Comparison of ENCODE assay signal across 9 cellular contexts in the genomic region with DNA sequence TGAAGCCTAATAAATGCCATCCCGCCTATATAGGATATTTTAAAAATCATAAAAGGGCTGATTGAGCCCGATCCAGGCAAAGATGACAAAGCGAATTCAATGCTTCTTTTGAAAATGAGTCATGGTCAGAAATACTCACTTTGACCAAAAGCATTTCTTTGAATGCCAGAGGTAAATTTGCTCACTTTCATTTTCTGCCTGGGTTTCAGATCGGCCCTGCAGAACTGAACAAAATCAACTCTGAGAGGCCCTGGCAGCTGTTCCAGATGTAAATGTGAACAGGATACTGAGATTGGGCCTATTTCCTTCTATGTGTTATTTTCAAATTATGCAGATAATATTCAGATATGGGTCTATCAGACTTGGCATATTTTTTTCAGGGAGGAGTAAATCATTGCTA.
DNase-seq lines count a peak whose midpoint lies in the region; ATAC-seq and TF ChIP-seq lines count a peak whose summit lies in the region.
"Had no signal": no experiment of that assay in that cellular context is flagged by ENCODE, and none has a peak within 500 bp of the region (broad histone marks: within the 10 kb centered on the region; RNA-seq: fewer than 3 reads in every experiment).

No MANE protein-coding gene starts in this region.

- peak; percentile 96 for ATAC-seq in GM19467 (IDR thresholded peaks at IDR 0.05; ENCODE audit: unreplicated experiment)
- peak; percentile 99 for ATAC-seq in HG03442 (IDR thresholded peaks at IDR 0.05; ENCODE audit: unreplicated experiment)
- ATAC-seq in stimulated activated memory B cell treated with anti-CD40 and anti-IgM and Interleukin-4, amounts not matched to agents 10 μg/mL and 1 μg/mL and 100 μg/mL, for 72 hours: no peak
- ATAC-seq in T-helper 17 cell: no peak

- peaks cover 3% of the 10 kb centered on the region for H3K9me3 Mint-ChIP-seq in chondrocyte (ENCODE audit: low read depth)
- no peaks in the 10 kb centered on the region for H3K9me3 Mint-ChIP-seq in stimulated activated memory B cell treated with anti-CD40 and anti-IgM and Interleukin-4, amounts not matched to agents 10 μg/mL and 1 μg/mL and 100 μg/mL, for 72 hours
- H3K9me3 Mint-ChIP-seq: dendritic cell treated with granulocyte-macrophage colony-stimulating factor and Interleukin-4, amounts not matched to agents 40 ng/mL and 50 ng/mL, for 4 days had no signal

- H3K9me3 ChIP-seq in HAP-1: no peaks in the 10 kb centered on the region
- H3K9me3 ChIP-seq in T-helper 17 cell (ENCODE audit: control insufficient read depth, low read length, poor library complexity, severe bottlenecking): no peaks in the 10 kb centered on the region

- peaks cover 43% of the 10 kb centered on the region for H3K4me1 Mint-ChIP-seq in chondrocyte (ENCODE audit: low read depth)
- no peaks in the 10 kb centered on the region for H3K4me1 Mint-ChIP-seq in stimulated activated memory B cell treated with anti-CD40 and anti-IgM and Interleukin-4, amounts not matched to agents 10 μg/mL and 1 μg/mL and 100 μg/mL, for 72 hours
- H3K4me1 Mint-ChIP-seq in T-helper 17 cell: no peaks in the 10 kb centered on the region

- H3K4me1 ChIP-seq in HAP-1: peaks cover 6% of the 10 kb centered on the region

- H3K36me3 Mint-ChIP-seq in chondrocyte (ENCODE audit: low read depth): no peaks in the 10 kb centered on the region
- H3K36me3 Mint-ChIP-seq in stimulated activated memory B cell treated with anti-CD40 and anti-IgM and Interleukin-4, amounts not matched to agents 10 μg/mL and 1 μg/mL and 100 μg/mL, for 72 hours: no peaks in the 10 kb centered on the region
- peaks cover 3% of the 10 kb centered on the region for H3K36me3 Mint-ChIP-seq in T-helper 17 cell (ENCODE audit: low read depth)

- DNase-seq in COLO829 (ENCODE audit: low spot score) (peak; percentile 62), chondrocyte (ENCODE audit: low spot score) (no peak), NCI-H2196 treated with DMSO at 0.1 percent for 48 hours (lab: John Stamatoyannopoulos, UW; ENCODE audit: unreplicated experiment) (no peak), HAP-1 (ENCODE audit: low spot score in 2 of 2) (no peak), T-helper 17 cell (no peak)

- no peak overlapping the region for H3K4me3 ChIP-seq in HAP-1

- TF ChIP-seq CTCF in chondrocyte (IDR thresholded peaks at IDR 0.05): no peak

- no peaks in the 10 kb centered on the region for H3K27me3 ChIP-seq in HAP-1 (ENCODE audit: low read depth)

- in situ Hi-C loops in HAP-1 (cut with MboI; ENCODE audit: low sequenced_read_pairs): no loop called here

- H3K4me3 Mint-ChIP-seq in chondrocyte (ENCODE audit: unreplicated experiment) (peak overlapping the region; percentile 40), T-helper 17 cell (no peak overlapping the region)
- H3K4me3 Mint-ChIP-seq in stimulated activated memory B cell treated with anti-CD40 and anti-IgM and Interleukin-4, amounts not matched to agents 10 μg/mL and 1 μg/mL and 100 μg/mL, for 72 hours: no peak overlapping the region
- H3K4me3 Mint-ChIP-seq: dendritic cell treated with granulocyte-macrophage colony-stimulating factor and Interleukin-4, amounts not matched to agents 40 ng/mL and 50 ng/mL, for 4 days had no signal

- H3K36me3 ChIP-seq in HAP-1 (replicated peaks): no peaks in the 10 kb centered on the region

- H3K27me3 Mint-ChIP-seq in chondrocyte (ENCODE audit: low read depth) (no peaks in the 10 kb centered on the region), T-helper 17 cell (peaks cover 17% of the 10 kb centered on the region)
- peaks cover 10% of the 10 kb centered on the region for H3K27me3 Mint-ChIP-seq in stimulated activated memory B cell treated with anti-CD40 and anti-IgM and Interleukin-4, amounts not matched to agents 10 μg/mL and 1 μg/mL and 100 μg/mL, for 72 hours
- H3K27me3 Mint-ChIP-seq: dendritic cell treated with granulocyte-macrophage colony-stimulating factor and Interleukin-4, amounts not matched to agents 40 ng/mL and 50 ng/mL, for 4 days had no signal

- H3K27ac Mint-ChIP-seq in chondrocyte (ENCODE audit: unreplicated experiment): peak overlapping the region; percentile 49
- peak overlapping the region; percentile 17 for H3K27ac Mint-ChIP-seq in stimulated activated memory B cell treated with anti-CD40 and anti-IgM and Interleukin-4, amounts not matched to agents 10 μg/mL and 1 μg/mL and 100 μg/mL, for 72 hours
- no peak overlapping the region for H3K27ac Mint-ChIP-seq in T-helper 17 cell
- H3K27ac Mint-ChIP-seq: dendritic cell treated with granulocyte-macrophage colony-stimulating factor and Interleukin-4, amounts not matched to agents 40 ng/mL and 50 ng/mL, for 4 days had no signal

Comparison
In these comparisons a context has a peak if more than half of its experiments do, and no peak if none do; other contexts are left out.
1. ATAC-seq: peak in GM19467 (single experiment) and HG03442 (single experiment); none in stimulated activated memory B cell treated with anti-CD40 and anti-IgM and Interleukin-4, amounts not matched to agents 10 μg/mL and 1 μg/mL and 100 μg/mL, for 72 hours (single experiment) and T-helper 17 cell (single experiment).